ENCODE assay signal across 11 cellular contexts in genomic region chr11:110479445-110480101, GRCh38. TPM values are rescaled to one million over a fixed set of nuclear protein-coding genes. Genes with fewer than 3 reads are reported as not detected.
DNase-seq lines count a peak whose midpoint lies in the region; ATAC-seq, FAIRE-seq and TF ChIP-seq lines count a peak whose summit lies in the region.
"Had no signal": no experiment of that assay in that cellular context is flagged by ENCODE, and none has a peak within 500 bp of the region (broad histone marks: within the 10 kb centered on the region; RNA-seq: fewer than 3 reads in every experiment).

No MANE protein-coding gene starts in this region.

- H3K79me2 ChIP-seq in keratinocyte (ENCODE audit: control insufficient read depth, insufficient read depth, low read length), result no peaks in the 10 kb centered on the region

- H3K27me3 Mint-ChIP-seq in CD14-positive monocyte (ENCODE audit: low read depth in 3 of 3), result no peaks in the 10 kb centered on the region
- H3K27me3 Mint-ChIP-seq: activated naive CD8-positive, alpha-beta T cell treated with anti-CD3 and anti-CD28 coated beads, Interleukin-2, amount 10 ng/mL, durations not matched to agents 7 days and 5 days had no signal

- intact Hi-C loops in CD14-positive monocyte (cut with micrococcal nuclease), result no loop called here

- dilution Hi-C loops in keratinocyte (cut with MboI; ENCODE audit: extremely low pct_ligation_motif_present, low sequenced_read_pairs), result no loop called here

- H2AFZ ChIP-seq in keratinocyte (ENCODE audit: control insufficient read depth, low read length), result no peak overlapping the region

- peaks cover 51% of the 10 kb centered on the region for H3K4me1 Mint-ChIP-seq in CD14-positive monocyte
- H3K4me1 Mint-ChIP-seq: activated naive CD8-positive, alpha-beta T cell treated with anti-CD3 and anti-CD28 coated beads, Interleukin-2, amount 10 ng/mL, durations not matched to agents 7 days and 5 days had no signal

- H3K27me3 ChIP-seq in WERI-Rb-1 (ENCODE audit: insufficient read depth, low read depth, severe bottlenecking), result no peaks in the 10 kb centered on the region
- no peaks in the 10 kb centered on the region for H3K27me3 ChIP-seq in keratinocyte (ENCODE audit: control insufficient read depth, extremely low read depth, insufficient read depth, low read length)
- peaks cover 8% of the 10 kb centered on the region for H3K27me3 ChIP-seq in HAP-1 (ENCODE audit: low read depth)

- DNase-seq in CD14-positive monocyte (ENCODE audit: low spot score) (no peak), NCI-H1092 (lab: John Stamatoyannopoulos, UW) (peak; percentile 10), WERI-Rb-1 (peak; percentile 9), keratinocyte (ENCODE audit: low read depth, low spot score) (no peak), GDM1 (lab: John Stamatoyannopoulos, UW) (no peak), NCI-H1930 (lab: John Stamatoyannopoulos, UW) (no peak), HAP-1 (ENCODE audit: low spot score in 2 of 2) (no peak)
- DNase-seq: activated naive CD8-positive, alpha-beta T cell treated with anti-CD3 and anti-CD28 coated beads, Interleukin-2, amount 10 ng/mL, durations not matched to agents 7 days and 5 days; lower lobe of right lung had no signal

- H3K4me2 ChIP-seq in keratinocyte (ENCODE audit: control insufficient read depth, extremely low read depth, insufficient read depth, low read depth, low read length), result no peak overlapping the region

- H3K27ac Mint-ChIP-seq in CD14-positive monocyte, result peak overlapping the region; percentile 11 to 91 (median 85)
- H3K27ac Mint-ChIP-seq: activated naive CD8-positive, alpha-beta T cell treated with anti-CD3 and anti-CD28 coated beads, Interleukin-2, amount 10 ng/mL, durations not matched to agents 7 days and 5 days; HFFc6 had no signal

- H3K9me1 ChIP-seq in keratinocyte (ENCODE audit: control insufficient read depth, extremely low read depth, insufficient read depth, low read length), result no peaks in the 10 kb centered on the region

- peaks cover 0 to 1% (median 0%) of the 10 kb centered on the region in 7 donors for H3K9me3 Mint-ChIP-seq in CD14-positive monocyte
- H3K9me3 Mint-ChIP-seq: activated naive CD8-positive, alpha-beta T cell treated with anti-CD3 and anti-CD28 coated beads, Interleukin-2, amount 10 ng/mL, durations not matched to agents 7 days and 5 days had no signal

- H3K36me3 ChIP-seq in WERI-Rb-1 (no peaks in the 10 kb centered on the region), keratinocyte (ENCODE audit: control insufficient read depth in 2 of 2, extremely low read depth in 1 of 2, insufficient read depth in 2 of 2, low read length in 2 of 2) (no peaks in the 10 kb centered on the region), HAP-1 (replicated peaks) (no peaks in the 10 kb centered on the region)
- H3K36me3 ChIP-seq: lower lobe of right lung had no signal

- H3K4me3 ChIP-seq in WERI-Rb-1 (ENCODE audit: low read depth, low read length), result no peak overlapping the region
- H3K4me3 ChIP-seq in keratinocyte (ENCODE audit: control insufficient read depth in 2 of 3, extremely low read depth in 1 of 3, insufficient read depth in 2 of 3, low read depth in 1 of 3, low read length in 3 of 3), result no peak overlapping the region
- no peak overlapping the region for H3K4me3 ChIP-seq in HAP-1
- H3K4me3 ChIP-seq: lower lobe of right lung had no signal

- in situ Hi-C loops in HAP-1 (cut with MboI; ENCODE audit: low sequenced_read_pairs), result no loop called here

- H3K4me3 Mint-ChIP-seq in CD14-positive monocyte, result peak overlapping the region in 1 of 2 donors; percentile 44
- H3K4me3 Mint-ChIP-seq: activated naive CD8-positive, alpha-beta T cell treated with anti-CD3 and anti-CD28 coated beads, Interleukin-2, amount 10 ng/mL, durations not matched to agents 7 days and 5 days; HFFc6 had no signal

- H3K9ac ChIP-seq in keratinocyte (ENCODE audit: control insufficient read depth, extremely low read depth, insufficient read depth, low read length), result no peak overlapping the region

- H3K9me3 ChIP-seq in WERI-Rb-1 (ENCODE audit: severe bottlenecking) (no peaks in the 10 kb centered on the region), keratinocyte (ENCODE audit: control insufficient read depth, low read depth, low read length) (no peaks in the 10 kb centered on the region), HAP-1 (no peaks in the 10 kb centered on the region)
- H3K9me3 ChIP-seq: lower lobe of right lung had no signal

- H3K27ac ChIP-seq in WERI-Rb-1, result no peak overlapping the region
- H3K27ac ChIP-seq in keratinocyte (ENCODE audit: control insufficient read depth, insufficient read depth, low read length), result no peak overlapping the region
- H3K27ac ChIP-seq: lower lobe of right lung had no signal

- H3K4me1 ChIP-seq in keratinocyte (ENCODE audit: control insufficient read depth, extremely low read depth, insufficient read depth, low read length) (peaks cover 3% of the 10 kb centered on the region), HAP-1 (no peaks in the 10 kb centered on the region; the same call in 1 of the 2 replicates)

- peaks cover 1 to 4% of the 10 kb centered on the region in 2 donors for H3K36me3 Mint-ChIP-seq in CD14-positive monocyte

- no peaks in the 10 kb centered on the region for H4K20me1 ChIP-seq in keratinocyte (ENCODE audit: control insufficient read depth, extremely low read depth, insufficient read depth, low read length)

- ATAC-seq in HG02852 (IDR thresholded peaks at IDR 0.05; ENCODE audit: unreplicated experiment), result no peak

- peak; percentile 9 for FAIRE-seq in keratinocyte (lab: Jason Lieb, UNC)

- TF ChIP-seq CTCF in CD14-positive monocyte (IDR thresholded peaks at IDR 0.05) (no peak), WERI-Rb-1 (IDR thresholded peaks at IDR 0.05; ENCODE audit: low read depth, low read length) (no peak), keratinocyte (optimal IDR thresholded peaks at IDR 0.05 in 1 of 3, IDR thresholded peaks at IDR 0.05 in 1 of 3, conservative IDR thresholded peaks at IDR 0.05 in 1 of 3; ENCODE audit: extremely low read depth in 1 of 3, insufficient read depth in 2 of 3, low read length in 3 of 3) (no peak)

RNA-seq across cellular contexts. Expression of gene FDX1, which starts 49.8 kb away (rescaled TPM):
- 10 to 100 TPM; 12.8 to 20.2 TPM for polyA plus RNA-seq in CD14-positive monocyte
- 6.0 to 9.1 TPM (median 6.2 TPM) in 3 replicates for polyA plus RNA-seq in keratinocyte
- polyA plus RNA-seq in keratinocyte (2011; ENCODE audit: low read depth), result 6.4 TPM
- 4.8 and 7.6 TPM in 2 replicates for polyA plus RNA-seq in keratinocyte (2011; cell fraction: cytosol; rRNA removed)
- polyA plus RNA-seq in keratinocyte (2011; cell fraction: nucleus; rRNA removed), result 2.4 and 3.0 TPM in 2 replicates
- 8.2 and 8.6 TPM in 2 replicates for polyA plus RNA-seq in keratinocyte (2012; ENCODE audit: low replicate concordance)
- polyA minus RNA-seq in keratinocyte, result 0.98 to 3.0 TPM (median 2.0 TPM) in 3 replicates
- polyA minus RNA-seq in keratinocyte (2011; cell fraction: cytosol; rRNA and poly(A)+ RNA removed), result 4.8 TPM
- polyA minus RNA-seq in keratinocyte (2011; cell fraction: nucleus; rRNA and poly(A)+ RNA removed), result 1.2 and 1.7 TPM in 2 replicates

Comparison
In these comparisons a context has a peak if more than half of its experiments do, and no peak if none do; other contexts are left out.
1. DNase-seq: peak in NCI-H1092 (single experiment) and WERI-Rb-1 (single experiment); none in CD14-positive monocyte (single experiment), keratinocyte (single experiment), GDM1 (single experiment), NCI-H1930 (0 of 2) and HAP-1 (0 of 2).